9 cellular contexts compared by ENCODE assay signal in the genomic region with DNA sequence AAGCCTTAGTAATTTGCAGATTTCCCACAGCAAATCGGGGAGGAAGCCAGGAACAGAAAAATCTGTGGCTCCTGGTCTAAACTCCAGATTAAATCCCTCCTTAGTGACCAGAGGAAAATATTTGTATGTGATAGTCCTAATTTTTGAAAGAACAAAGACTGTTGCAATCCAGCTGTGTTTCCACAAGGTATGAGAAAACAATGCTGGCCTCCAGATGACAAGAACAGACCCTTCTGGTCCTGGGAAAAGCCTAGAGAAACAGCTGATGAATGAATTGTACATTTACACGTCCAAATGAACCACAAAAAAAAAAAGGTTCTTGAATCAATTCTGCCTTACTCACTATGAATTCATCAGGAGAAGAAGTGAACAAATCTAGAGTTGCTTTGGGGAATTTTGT.
A peak's percentile ranks its signal among the peaks of the same experiment; 100 is the strongest.
DNase-seq lines count a peak whose midpoint lies in the region; ATAC-seq and TF ChIP-seq lines count a peak whose summit lies in the region.
"Had no signal": no experiment of that assay in that cellular context is flagged by ENCODE, and none has a peak within 500 bp of the region (broad histone marks: within the 10 kb centered on the region; RNA-seq: fewer than 3 reads in every experiment).

No MANE protein-coding gene starts in this region.

- TF ChIP-seq CTCF in lung (IDR thresholded peaks at IDR 0.05; ENCODE audit: control extremely low read depth, extremely low read depth), result no peak
- no peak for TF ChIP-seq CTCF in upper lobe of right lung (IDR thresholded peaks at IDR 0.05)

- H3K36me3 Mint-ChIP-seq in activated naive CD4-positive, alpha-beta T cell treated with anti-CD3 and anti-CD28 coated beads for 36 hours (ENCODE audit: low read depth), result peaks cover 33% of the 10 kb centered on the region

- no peaks in the 10 kb centered on the region for H3K27me3 Mint-ChIP-seq in activated naive CD4-positive, alpha-beta T cell treated with anti-CD3 and anti-CD28 coated beads for 36 hours (ENCODE audit: low read depth)

- no peaks in the 10 kb centered on the region for H3K9me3 Mint-ChIP-seq in activated naive CD4-positive, alpha-beta T cell treated with anti-CD3 and anti-CD28 coated beads for 36 hours

- H3K27me3 ChIP-seq in lung (ENCODE audit: control insufficient read depth, insufficient read depth) (no peaks in the 10 kb centered on the region), upper lobe of right lung (no peaks in the 10 kb centered on the region)

- 43 to 48% methylated on average over 2 of the region's 2 CpGs for WGBS in lung, 2 donors

- H3K27ac ChIP-seq in lung (ENCODE audit: low read depth in 1 of 2, low read length in 1 of 2) (peak overlapping the region; percentile 20 to 99), upper lobe of right lung (peak overlapping the region; percentile 94)

- H3K9me3 ChIP-seq in lung (ENCODE audit: control insufficient read depth in 2 of 2, insufficient read depth in 1 of 2, low read length in 1 of 2) (peaks cover 0 to 2% of the 10 kb centered on the region in 2 donors), upper lobe of right lung (no peaks in the 10 kb centered on the region)

- intact Hi-C loops in activated naive CD4-positive, alpha-beta T cell treated with anti-CD3 and anti-CD28 coated beads for 36 hours (cut with micrococcal nuclease), result loop anchor here (2.0 kb wide), 3 partner anchors 17 to 225 kb away; no protein-coding TSS in a partner anchor
- intact Hi-C loops in upper lobe of right lung (cut with DNase I), result no loop called here

- no peak for ATAC-seq in lung (ENCODE audit: insufficient read depth, low FRiP score)
- ATAC-seq in upper lobe of right lung, result no peak
- ATAC-seq in GM21825 (IDR thresholded peaks at IDR 0.05; ENCODE audit: unreplicated experiment), result no peak
- ATAC-seq in HG02885 (IDR thresholded peaks at IDR 0.05; ENCODE audit: poor library complexity, unreplicated experiment), result no peak

- H3K4me1 Mint-ChIP-seq in activated naive CD4-positive, alpha-beta T cell treated with anti-CD3 and anti-CD28 coated beads for 36 hours (ENCODE audit: low read depth), result peaks cover 51% of the 10 kb centered on the region

- H3K4me3 ChIP-seq in lung (no peak overlapping the region), upper lobe of right lung (no peak overlapping the region)

- H3K27ac Mint-ChIP-seq in activated naive CD4-positive, alpha-beta T cell treated with anti-CD3 and anti-CD28 coated beads for 36 hours, result peak overlapping the region; percentile 96

- peak overlapping the region; percentile 96 for H3K4me3 Mint-ChIP-seq in activated naive CD4-positive, alpha-beta T cell treated with anti-CD3 and anti-CD28 coated beads for 36 hours

- CTCF ChIA-PET in activated naive CD4-positive, alpha-beta T cell treated with anti-CD3 and anti-CD28 coated beads for 36 hours (lab: Charles Lee), result interaction anchor here (0.6 to 2.3 kb wide), 10 partner anchors 15 to 234 kb away, joined by 3 to 15 read pairs (median 4); no protein-coding TSS in a partner anchor

- DNase-seq in activated naive CD4-positive, alpha-beta T cell treated with anti-CD3 and anti-CD28 coated beads for 36 hours, result no peak
- DNase-seq in activated naive CD4-positive, alpha-beta T cell (lab: John Stamatoyannopoulos, UW), result no peak
- peak; percentile 44 for DNase-seq in astrocyte of the hippocampus (ENCODE audit: low read depth, low spot score)
- DNase-seq in lung (ENCODE audit: low spot score), result no peak
- DNase-seq in upper lobe of right lung, result no peak
- DNase-seq in T1000 (lab: John Stamatoyannopoulos, UW), result no peak
- DNase-seq: NCI-H1694 had no signal

- H3K36me3 ChIP-seq in lung (ENCODE audit: control insufficient read depth in 2 of 2, insufficient read depth in 2 of 2, low read length in 2 of 2) (no peaks in the 10 kb centered on the region), upper lobe of right lung (no peaks in the 10 kb centered on the region)

- H3K4me1 ChIP-seq in lung (ENCODE audit: control insufficient read depth in 2 of 2, insufficient read depth in 2 of 2, low read length in 2 of 2), result peaks cover 0 to 13% of the 10 kb centered on the region in 2 donors
- peaks cover 30% of the 10 kb centered on the region for H3K4me1 ChIP-seq in upper lobe of right lung
